9 cellular contexts compared by ENCODE assay signal in the genomic region with DNA sequence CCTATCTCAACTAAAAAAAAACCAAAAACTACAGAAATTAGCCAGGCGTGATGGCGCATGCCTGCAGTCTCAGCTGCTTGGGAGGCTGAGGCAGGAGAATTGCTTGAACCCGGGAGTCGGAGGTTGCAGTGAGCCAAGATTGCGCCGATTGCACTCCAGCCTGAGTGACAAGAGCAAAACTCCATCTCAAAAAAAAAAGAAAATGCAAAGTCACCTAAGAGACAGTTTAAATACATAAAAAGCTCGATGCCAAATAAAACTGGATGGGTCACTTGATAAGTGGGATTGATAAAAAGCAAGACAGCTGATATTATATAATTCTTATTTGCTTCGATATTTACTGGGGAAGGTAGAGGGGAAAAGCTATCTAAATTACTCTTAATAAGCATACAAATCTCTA.
"Had no signal": no experiment of that assay in that cellular context is flagged by ENCODE, and none has a peak within 500 bp of the region (broad histone marks: within the 10 kb centered on the region; RNA-seq: fewer than 3 reads in every experiment).

No MANE protein-coding gene starts in this region.

- ATAC-seq: HepG2 had no signal

- H3K4me3 ChIP-seq: GM23248 had no signal

- H3K27me3 Mint-ChIP-seq: IgD-negative memory B cell had no signal

- H3K9ac ChIP-seq: GM23248 had no signal

- H3K27ac ChIP-seq: GM23248, HL-60 had no signal

- H3K9me3 Mint-ChIP-seq: HFFc6, IgD-negative memory B cell had no signal

- H2AFZ ChIP-seq: GM23248 had no signal

- H3K36me3 Mint-ChIP-seq: IgD-negative memory B cell had no signal

- DNase-seq: GM23248, GOT3, H9, HCEC 1CT, HFFc6, KG1 had no signal

- H3K4me3 Mint-ChIP-seq: H9, HFFc6, IgD-negative memory B cell had no signal

- H3K27ac Mint-ChIP-seq: HFFc6, IgD-negative memory B cell had no signal
